21 cellular contexts compared by ENCODE assay signal in the genomic region with DNA sequence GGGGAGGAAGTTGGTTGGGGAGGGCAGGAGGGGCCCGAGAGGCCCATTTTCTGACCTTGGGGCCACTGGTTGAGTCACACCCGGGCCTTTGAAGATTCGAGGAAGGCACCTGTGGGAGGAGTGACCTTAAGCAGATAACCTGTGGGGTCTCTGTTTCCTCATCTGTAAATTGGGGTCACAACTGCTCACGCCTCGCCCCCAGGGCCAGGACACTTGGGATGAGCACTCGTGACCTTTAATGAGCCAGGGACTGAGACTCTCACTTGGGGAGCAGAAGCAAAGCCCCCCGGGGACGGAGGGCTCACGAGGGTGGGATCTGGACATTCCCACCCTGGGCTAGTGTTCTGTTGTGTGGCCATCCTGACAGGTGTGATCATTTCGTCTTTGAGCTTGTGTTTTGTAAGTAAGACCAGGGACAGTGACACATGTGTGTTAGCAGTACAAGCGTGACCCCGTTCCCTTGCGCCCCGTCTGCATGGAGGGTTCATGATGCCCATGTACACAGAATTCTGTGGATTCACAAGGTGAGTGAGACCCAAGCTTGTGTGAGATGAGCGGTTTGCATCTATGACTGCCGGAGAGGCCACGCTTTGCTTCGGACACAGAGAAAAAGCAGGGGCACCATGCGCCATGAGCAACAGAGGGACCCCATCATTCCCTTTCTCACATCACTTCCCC.
DNase-seq lines count a peak whose midpoint lies in the region; ATAC-seq, FAIRE-seq and TF ChIP-seq lines count a peak whose summit lies in the region.
"Had no signal": no experiment of that assay in that cellular context is flagged by ENCODE, and none has a peak within 500 bp of the region (broad histone marks: within the 10 kb centered on the region; RNA-seq: fewer than 3 reads in every experiment).

No MANE protein-coding gene starts in this region.

- no peaks in the 10 kb centered on the region for H3K4me1 ChIP-seq in endodermal cell (ENCODE audit: control insufficient read depth, insufficient read depth, low read length)

- H3K27me3 Mint-ChIP-seq in stimulated activated naive CD8-positive, alpha-beta T cell treated with anti-CD3 and anti-CD28 coated beads, Interleukin-15, amount 100 ng/mL, for 72 hours, result no peaks in the 10 kb centered on the region
- H3K27me3 Mint-ChIP-seq in endodermal cell (ENCODE audit: insufficient read depth), result no peaks in the 10 kb centered on the region

- H3K27ac Mint-ChIP-seq in stimulated activated naive CD8-positive, alpha-beta T cell treated with anti-CD3 and anti-CD28 coated beads, Interleukin-15, amount 100 ng/mL, for 72 hours, result peak overlapping the region; percentile 14 to 69
- peak overlapping the region; percentile 44 for H3K27ac Mint-ChIP-seq in endodermal cell
- H3K27ac Mint-ChIP-seq: B cell; CD8-positive, alpha-beta T cell had no signal

- no peak overlapping the region for H3K4me3 ChIP-seq in endodermal cell (ENCODE audit: low read length)
- H3K4me3 ChIP-seq: GM23248 had no signal

- no peak for DNase-seq in stimulated activated naive CD8-positive, alpha-beta T cell treated with anti-CD3 and anti-CD28 coated beads, Interleukin-15, amount 100 ng/mL, for 72 hours
- no peak for DNase-seq in stimulated activated naive CD8-positive, alpha-beta T cell treated with anti-CD3 and anti-CD28 coated beads, Interleukin-15, Interleukin-2, amounts not matched to agents 100 U/mL and 50 U/mL, for 24 hours
- DNase-seq in endodermal cell (peak; percentile 25), posterior vena cava (ENCODE audit: low spot score) (peak; percentile 46), urothelium cell line (ENCODE audit: low spot score) (no peak), putamen (ENCODE audit: low spot score) (no peak), NCI-H82 treated with DMSO at 0.1 percent for 48 hours (lab: John Stamatoyannopoulos, UW; ENCODE audit: unreplicated experiment) (no peak)
- DNase-seq in stimulated activated CD4-positive, alpha-beta T cell treated with anti-CD3 and anti-CD28 coated beads, Interleukin-1b, Interleukin-23, amount 100 ng/mL, for 48 hours, result no peak
- DNase-seq: CD8-positive, alpha-beta T cell; COR-L47; DMS153; DMS79 treated with DMSO at 0.1 percent for 48 hours; EL; GM23248 had no signal

- H3K36me3 Mint-ChIP-seq in endodermal cell (ENCODE audit: low read depth), result no peaks in the 10 kb centered on the region
- H3K36me3 Mint-ChIP-seq: CD8-positive, alpha-beta T cell had no signal

- H3K27ac ChIP-seq in endodermal cell (ENCODE audit: low read depth, low read length), result no peak overlapping the region
- H3K27ac ChIP-seq: C4-2B, GM23248 had no signal

- H3K9me3 ChIP-seq in endodermal cell (ENCODE audit: control insufficient read depth, low read length), result no peaks in the 10 kb centered on the region

- H3K4me1 Mint-ChIP-seq in stimulated activated naive CD8-positive, alpha-beta T cell treated with anti-CD3 and anti-CD28 coated beads, Interleukin-15, amount 100 ng/mL, for 72 hours, result no peaks in the 10 kb centered on the region
- no peaks in the 10 kb centered on the region for H3K4me1 Mint-ChIP-seq in endodermal cell

- H3K4me3 Mint-ChIP-seq in stimulated activated naive CD8-positive, alpha-beta T cell treated with anti-CD3 and anti-CD28 coated beads, Interleukin-15, amount 100 ng/mL, for 72 hours, result no peak overlapping the region
- no peak overlapping the region for H3K4me3 Mint-ChIP-seq in endodermal cell
- H3K4me3 Mint-ChIP-seq: B cell; CD8-positive, alpha-beta T cell had no signal

- FAIRE-seq in urothelium cell line (lab: Jason Lieb, UNC), result peak; percentile 92
- FAIRE-seq: D721Med, G401.6, GM12891, H54, HepG2 had no signal

- no peak for TF ChIP-seq CTCF in endodermal cell (conservative IDR thresholded peaks at IDR 0.05)

- no peak overlapping the region for H3K9ac ChIP-seq in endodermal cell (ENCODE audit: extremely low read depth, low read length, poor library complexity, severe bottlenecking)
- H3K9ac ChIP-seq: GM23248 had no signal

- H3K27me3 ChIP-seq in endodermal cell (ENCODE audit: control insufficient read depth, insufficient read depth, low read length, poor library complexity, severe bottlenecking), result no peaks in the 10 kb centered on the region

- intact Hi-C loops in posterior vena cava (cut with DNase I), result no loop called here

- no peaks in the 10 kb centered on the region for H3K9me3 Mint-ChIP-seq in stimulated activated naive CD8-positive, alpha-beta T cell treated with anti-CD3 and anti-CD28 coated beads, Interleukin-15, amount 100 ng/mL, for 72 hours
- H3K9me3 Mint-ChIP-seq in endodermal cell, result peaks cover 4% of the 10 kb centered on the region
- H3K9me3 Mint-ChIP-seq: CD8-positive, alpha-beta T cell had no signal

- ATAC-seq in stimulated activated naive CD8-positive, alpha-beta T cell treated with anti-CD3 and anti-CD28 coated beads, Interleukin-15, amount 100 ng/mL, for 72 hours, result no peak
- no peak for ATAC-seq in stimulated activated naive CD8-positive, alpha-beta T cell treated with anti-CD3 and anti-CD28 coated beads, Interleukin-15, Interleukin-2, amounts not matched to agents 100 U/mL and 50 U/mL, for 24 hours
- ATAC-seq: CD8-positive, alpha-beta T cell had no signal

- no peaks in the 10 kb centered on the region for H3K36me3 ChIP-seq in endodermal cell (ENCODE audit: control insufficient read depth, insufficient read depth, low read length)

- WGBS in endodermal cell (ENCODE audit: insufficient coverage in 1 of 2, insufficient read length in 1 of 2), 2 experiments, result 88 to 95% methylated on average over 16 to 19 of the region's 19 CpGs

Comparison
In these comparisons a context has a peak if more than half of its experiments do, and no peak if none do; other contexts are left out.
1. DNase-seq: peak in endodermal cell (single experiment) and posterior vena cava (single experiment); none in stimulated activated naive CD8-positive, alpha-beta T cell treated with anti-CD3 and anti-CD28 coated beads, Interleukin-15, amount 100 ng/mL, for 72 hours (0 of 2), stimulated activated naive CD8-positive, alpha-beta T cell treated with anti-CD3 and anti-CD28 coated beads, Interleukin-15, Interleukin-2, amounts not matched to agents 100 U/mL and 50 U/mL, for 24 hours (single experiment), urothelium cell line (single experiment), putamen (single experiment), NCI-H82 treated with DMSO at 0.1 percent for 48 hours (single experiment) and stimulated activated CD4-positive, alpha-beta T cell treated with anti-CD3 and anti-CD28 coated beads, Interleukin-1b, Interleukin-23, amount 100 ng/mL, for 48 hours (single experiment).